In genomic region chr1:95072117-95072516, GRCh38 we compare ENCODE assay signal across 1 cellular context.
TF ChIP-seq lines count a peak whose summit lies in the region.

No MANE protein-coding gene starts in this region.

TF ChIP-seq in GM23338, 12 proteins besides CTCF, POLR2A, EP300 and RAD21 (continued from another document):
- TF ChIP-seq, protein P1, sequence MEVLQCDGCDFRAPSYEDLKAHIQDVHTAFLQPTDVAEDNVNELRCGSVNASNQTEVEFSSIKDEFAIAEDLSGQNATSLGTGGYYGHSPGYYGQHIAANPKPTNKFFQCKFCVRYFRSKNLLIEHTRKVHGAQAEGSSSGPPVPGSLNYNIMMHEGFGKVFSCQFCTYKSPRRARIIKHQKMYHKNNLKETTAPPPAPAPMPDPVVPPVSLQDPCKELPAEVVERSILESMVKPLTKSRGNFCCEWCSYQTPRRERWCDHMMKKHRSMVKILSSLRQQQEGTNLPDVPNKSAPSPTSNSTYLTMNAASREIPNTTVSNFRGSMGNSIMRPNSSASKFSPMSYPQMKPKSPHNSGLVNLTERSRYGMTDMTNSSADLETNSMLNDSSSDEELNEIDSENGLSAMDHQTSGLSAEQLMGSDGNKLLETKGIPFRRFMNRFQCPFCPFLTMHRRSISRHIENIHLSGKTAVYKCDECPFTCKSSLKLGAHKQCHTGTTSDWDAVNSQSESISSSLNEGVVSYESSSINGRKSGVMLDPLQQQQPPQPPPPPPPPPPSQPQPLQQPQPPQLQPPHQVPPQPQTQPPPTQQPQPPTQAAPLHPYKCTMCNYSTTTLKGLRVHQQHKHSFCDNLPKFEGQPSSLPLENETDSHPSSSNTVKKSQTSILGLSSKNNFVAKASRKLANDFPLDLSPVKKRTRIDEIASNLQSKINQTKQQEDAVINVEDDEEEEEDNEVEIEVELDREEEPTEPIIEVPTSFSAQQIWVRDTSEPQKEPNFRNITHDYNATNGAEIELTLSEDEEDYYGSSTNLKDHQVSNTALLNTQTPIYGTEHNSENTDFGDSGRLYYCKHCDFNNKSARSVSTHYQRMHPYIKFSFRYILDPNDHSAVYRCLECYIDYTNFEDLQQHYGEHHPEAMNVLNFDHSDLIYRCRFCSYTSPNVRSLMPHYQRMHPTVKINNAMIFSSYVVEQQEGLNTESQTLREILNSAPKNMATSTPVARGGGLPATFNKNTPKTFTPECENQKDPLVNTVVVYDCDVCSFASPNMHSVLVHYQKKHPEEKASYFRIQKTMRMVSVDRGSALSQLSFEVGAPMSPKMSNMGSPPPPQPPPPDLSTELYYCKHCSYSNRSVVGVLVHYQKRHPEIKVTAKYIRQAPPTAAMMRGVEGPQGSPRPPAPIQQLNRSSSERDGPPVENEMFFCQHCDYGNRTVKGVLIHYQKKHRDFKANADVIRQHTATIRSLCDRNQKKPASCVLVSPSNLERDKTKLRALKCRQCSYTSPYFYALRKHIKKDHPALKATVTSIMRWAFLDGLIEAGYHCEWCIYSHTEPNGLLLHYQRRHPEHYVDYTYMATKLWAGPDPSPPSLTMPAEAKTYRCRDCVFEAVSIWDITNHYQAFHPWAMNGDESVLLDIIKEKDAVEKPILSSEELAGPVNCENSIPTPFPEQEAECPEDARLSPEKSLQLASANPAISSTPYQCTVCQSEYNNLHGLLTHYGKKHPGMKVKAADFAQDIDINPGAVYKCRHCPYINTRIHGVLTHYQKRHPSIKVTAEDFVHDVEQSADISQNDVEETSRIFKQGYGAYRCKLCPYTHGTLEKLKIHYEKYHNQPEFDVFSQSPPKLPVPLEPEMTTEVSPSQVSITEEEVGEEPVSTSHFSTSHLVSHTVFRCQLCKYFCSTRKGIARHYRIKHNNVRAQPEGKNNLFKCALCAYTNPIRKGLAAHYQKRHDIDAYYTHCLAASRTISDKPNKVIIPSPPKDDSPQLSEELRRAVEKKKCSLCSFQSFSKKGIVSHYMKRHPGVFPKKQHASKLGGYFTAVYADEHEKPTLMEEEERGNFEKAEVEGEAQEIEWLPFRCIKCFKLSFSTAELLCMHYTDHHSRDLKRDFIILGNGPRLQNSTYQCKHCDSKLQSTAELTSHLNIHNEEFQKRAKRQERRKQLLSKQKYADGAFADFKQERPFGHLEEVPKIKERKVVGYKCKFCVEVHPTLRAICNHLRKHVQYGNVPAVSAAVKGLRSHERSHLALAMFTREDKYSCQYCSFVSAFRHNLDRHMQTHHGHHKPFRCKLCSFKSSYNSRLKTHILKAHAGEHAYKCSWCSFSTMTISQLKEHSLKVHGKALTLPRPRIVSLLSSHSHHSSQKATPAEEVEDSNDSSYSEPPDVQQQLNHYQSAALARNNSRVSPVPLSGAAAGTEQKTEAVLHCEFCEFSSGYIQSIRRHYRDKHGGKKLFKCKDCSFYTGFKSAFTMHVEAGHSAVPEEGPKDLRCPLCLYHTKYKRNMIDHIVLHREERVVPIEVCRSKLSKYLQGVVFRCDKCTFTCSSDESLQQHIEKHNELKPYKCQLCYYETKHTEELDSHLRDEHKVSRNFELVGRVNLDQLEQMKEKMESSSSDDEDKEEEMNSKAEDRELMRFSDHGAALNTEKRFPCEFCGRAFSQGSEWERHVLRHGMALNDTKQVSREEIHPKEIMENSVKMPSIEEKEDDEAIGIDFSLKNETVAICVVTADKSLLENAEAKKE (CRISPR knock-in tag; IDR thresholded peaks at IDR 0.05), result no peak
- TF ChIP-seq CREB1 (CRISPR knock-in tag; IDR thresholded peaks at IDR 0.05; ENCODE audit: low read depth) (no peak), EZH2phosphoT487 (IDR thresholded peaks at IDR 0.05; ENCODE audit: unreplicated experiment) (no peak), EZH2 (IDR thresholded peaks at IDR 0.05; ENCODE audit: low read depth, unreplicated experiment) (no peak), ZNF114 (CRISPR knock-in tag; IDR thresholded peaks at IDR 0.05) (no peak), STAT1 (IDR thresholded peaks at IDR 0.05; ENCODE audit: unreplicated experiment) (no peak), ZNF331 (CRISPR knock-in tag; IDR thresholded peaks at IDR 0.05; ENCODE audit: low read depth) (no peak)
- TF ChIP-seq, protein P2, sequence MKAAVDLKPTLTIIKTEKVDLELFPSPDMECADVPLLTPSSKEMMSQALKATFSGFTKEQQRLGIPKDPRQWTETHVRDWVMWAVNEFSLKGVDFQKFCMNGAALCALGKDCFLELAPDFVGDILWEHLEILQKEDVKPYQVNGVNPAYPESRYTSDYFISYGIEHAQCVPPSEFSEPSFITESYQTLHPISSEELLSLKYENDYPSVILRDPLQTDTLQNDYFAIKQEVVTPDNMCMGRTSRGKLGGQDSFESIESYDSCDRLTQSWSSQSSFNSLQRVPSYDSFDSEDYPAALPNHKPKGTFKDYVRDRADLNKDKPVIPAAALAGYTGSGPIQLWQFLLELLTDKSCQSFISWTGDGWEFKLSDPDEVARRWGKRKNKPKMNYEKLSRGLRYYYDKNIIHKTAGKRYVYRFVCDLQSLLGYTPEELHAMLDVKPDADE (IDR thresholded peaks at IDR 0.05), result no peak
TF ChIP-seq in GM23338: peak in this region for 0.
